ENCODE assay signal across 19 cellular contexts in genomic region chr22:30697975-30698374, GRCh38.
"Had no signal": no experiment of that assay in that cellular context is flagged by ENCODE, and none has a peak within 500 bp of the region (broad histone marks: within the 10 kb centered on the region; RNA-seq: fewer than 3 reads in every experiment).

No MANE protein-coding gene starts in this region.

- H3K4me3 Mint-ChIP-seq: dendritic cell treated with granulocyte-macrophage colony-stimulating factor and Interleukin-4, amounts not matched to agents 40 ng/mL and 50 ng/mL, for 4 days; neural progenitor cell had no signal

- H3K4me3 ChIP-seq: esophagus squamous epithelium, gastroesophageal sphincter, lung, neural progenitor cell, right atrium auricular region, vagina had no signal

- DNase-seq: cerebellar nuclear complex; esophagus squamous epithelium; foreskin fibroblast; glutamatergic neuron; left colon; left ventricle myocardium superior; mesenchymal stem cell; naive thymus-derived CD4-positive, alpha-beta T cell; occipital lobe; small intestine; stimulated activated CD4-positive, alpha-beta T cell treated with anti-CD3 and anti-CD28 coated beads, Interleukin-2, amount 100 ng/mL, for 48 hours; stimulated activated naive CD4-positive, alpha-beta T cell treated with Interleukin-2 at 50 U/mL for 16 hours had no signal

- H3K9me3 ChIP-seq: esophagus squamous epithelium, gastroesophageal sphincter, right atrium auricular region, vagina had no signal

- H3K27ac Mint-ChIP-seq: dendritic cell treated with granulocyte-macrophage colony-stimulating factor and Interleukin-4, amounts not matched to agents 40 ng/mL and 50 ng/mL, for 4 days; neural progenitor cell; type B pancreatic cell had no signal

- H3K36me3 Mint-ChIP-seq: neural progenitor cell, type B pancreatic cell had no signal

- H3K27ac ChIP-seq: esophagus squamous epithelium, gastroesophageal sphincter, neural progenitor cell, right atrium auricular region, vagina had no signal

- H3K4me1 ChIP-seq: neural progenitor cell had no signal

- H3K36me3 ChIP-seq: esophagus squamous epithelium, gastroesophageal sphincter, neural progenitor cell, right atrium auricular region, vagina had no signal

- ATAC-seq: gastroesophageal sphincter; left colon; left ventricle myocardium superior; naive thymus-derived CD4-positive, alpha-beta T cell had no signal

- H3K27me3 ChIP-seq: gastroesophageal sphincter, right atrium auricular region, vagina had no signal

- H3K9me3 Mint-ChIP-seq: dendritic cell treated with granulocyte-macrophage colony-stimulating factor and Interleukin-4, amounts not matched to agents 40 ng/mL and 50 ng/mL, for 4 days; naive thymus-derived CD4-positive, alpha-beta T cell; neural progenitor cell; type B pancreatic cell had no signal
